1 cellular context compared by ENCODE assay signal in the genomic region with DNA sequence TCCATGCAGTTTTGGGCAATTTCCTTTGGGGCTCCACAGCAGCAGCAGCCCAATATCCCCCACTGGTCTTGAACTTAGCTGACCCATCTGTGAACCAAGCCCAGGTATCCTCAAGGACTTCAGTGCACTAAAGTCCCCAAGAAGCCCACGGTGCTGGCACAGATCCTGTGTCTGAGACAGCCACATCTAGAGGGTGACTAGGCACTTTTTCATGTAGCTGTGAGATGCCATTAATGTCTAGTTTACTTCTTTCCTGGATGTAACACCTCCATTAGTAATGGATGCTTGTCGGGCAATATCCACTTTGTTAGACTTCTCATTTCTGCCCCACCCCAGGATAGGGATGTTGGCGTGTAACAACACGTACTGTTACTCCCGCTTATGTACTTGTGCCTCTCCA.
TF ChIP-seq lines count a peak whose summit lies in the region.

No MANE protein-coding gene starts in this region.

TF ChIP-seq in K562, 482 proteins besides CTCF, POLR2A, EP300 and RAD21 (continued from another document):
- TF ChIP-seq, protein P1, sequence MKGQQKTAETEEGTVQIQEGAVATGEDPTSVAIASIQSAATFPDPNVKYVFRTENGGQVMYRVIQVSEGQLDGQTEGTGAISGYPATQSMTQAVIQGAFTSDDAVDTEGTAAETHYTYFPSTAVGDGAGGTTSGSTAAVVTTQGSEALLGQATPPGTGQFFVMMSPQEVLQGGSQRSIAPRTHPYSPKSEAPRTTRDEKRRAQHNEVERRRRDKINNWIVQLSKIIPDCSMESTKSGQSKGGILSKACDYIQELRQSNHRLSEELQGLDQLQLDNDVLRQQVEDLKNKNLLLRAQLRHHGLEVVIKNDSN (CRISPR knock-in tag; IDR thresholded peaks at IDR 0.05): no peak
- TF ChIP-seq MAFF (IDR thresholded peaks at IDR 0.05; ENCODE audit: low read length): peak; percentile 54
- TF ChIP-seq NFE2L1 (tag; IDR thresholded peaks at IDR 0.05; ENCODE audit: borderline replicate concordance, low read depth): peak; percentile 35; the same call in 1 of the 2 replicates
- TF ChIP-seq SNIP1 (IDR thresholded peaks at IDR 0.05; ENCODE audit: low read depth): no peak
- peak; percentile 86 for TF ChIP-seq MAFG (tag; conservative IDR thresholded peaks at IDR 0.05)
- TF ChIP-seq NFE2 (IDR thresholded peaks at IDR 0.05; ENCODE audit: low read depth): peak; percentile 75; the same call in 1 of the 2 replicates
- peak; percentile 52; the same call in 1 of the 2 replicates for TF ChIP-seq C11orf30 (IDR thresholded peaks at IDR 0.05; ENCODE audit: low read depth)
TF ChIP-seq in K562: peak in this region for 6.
